Comparison of ENCODE assay signal across 1 cellular context in the genomic region with DNA sequence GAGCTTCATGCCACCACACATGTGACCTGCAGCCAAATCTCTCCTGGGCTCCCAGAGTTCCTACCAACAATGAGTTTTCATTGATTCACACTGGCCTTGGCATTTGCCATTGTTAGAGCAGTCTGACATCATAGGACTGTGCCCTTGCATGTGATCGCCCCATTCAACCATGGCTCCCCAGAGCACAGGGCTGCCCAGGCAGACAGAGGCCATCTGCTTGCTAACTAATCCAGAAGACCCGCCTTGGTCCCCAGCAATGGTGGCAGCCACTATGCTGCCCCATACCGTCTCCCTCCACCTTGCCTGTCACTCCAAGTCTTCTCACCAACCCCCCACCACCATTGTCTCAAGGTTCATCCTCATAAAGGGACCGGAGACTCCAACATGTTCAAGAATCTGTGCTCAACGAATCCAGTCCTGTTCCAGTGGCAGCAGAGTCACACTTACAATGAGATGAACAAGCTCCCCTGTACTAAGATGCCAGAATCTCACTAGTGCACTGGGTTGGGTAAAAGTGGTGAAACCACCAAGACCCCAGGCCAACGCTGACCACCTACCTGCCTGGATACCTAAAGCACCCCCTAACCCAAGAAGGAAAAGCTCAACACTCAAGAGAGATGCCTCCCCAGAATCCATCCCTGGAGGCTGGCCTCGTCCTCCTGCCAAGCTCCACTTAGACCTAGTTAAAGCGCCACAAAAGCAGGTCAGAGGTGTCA.
TF ChIP-seq lines count a peak whose summit lies in the region.

No MANE protein-coding gene starts in this region.

TF ChIP-seq in H1, 55 proteins besides CTCF, POLR2A, EP300 and RAD21 (continued from another document):
- TF ChIP-seq CBX5 (IDR thresholded peaks at IDR 0.05; ENCODE audit: low read depth, low read length) (no peak), RNF2 (IDR thresholded peaks at IDR 0.05; ENCODE audit: borderline replicate concordance, low read depth, low read length, missing control alignments, poor library complexity, severe bottlenecking) (no peak), NRF1 (IDR thresholded peaks at IDR 0.05; ENCODE audit: low read depth, low read length) (no peak), BRCA1 (IDR thresholded peaks at IDR 0.05; ENCODE audit: low read depth, low read length) (no peak), JUND (IDR thresholded peaks at IDR 0.05; ENCODE audit: low read length) (no peak)
- TF ChIP-seq, protein P1, sequence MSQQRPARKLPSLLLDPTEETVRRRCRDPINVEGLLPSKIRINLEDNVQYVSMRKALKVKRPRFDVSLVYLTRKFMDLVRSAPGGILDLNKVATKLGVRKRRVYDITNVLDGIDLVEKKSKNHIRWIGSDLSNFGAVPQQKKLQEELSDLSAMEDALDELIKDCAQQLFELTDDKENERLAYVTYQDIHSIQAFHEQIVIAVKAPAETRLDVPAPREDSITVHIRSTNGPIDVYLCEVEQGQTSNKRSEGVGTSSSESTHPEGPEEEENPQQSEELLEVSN (IDR thresholded peaks at IDR 0.05) = no peak
- TF ChIP-seq, protein P2, sequence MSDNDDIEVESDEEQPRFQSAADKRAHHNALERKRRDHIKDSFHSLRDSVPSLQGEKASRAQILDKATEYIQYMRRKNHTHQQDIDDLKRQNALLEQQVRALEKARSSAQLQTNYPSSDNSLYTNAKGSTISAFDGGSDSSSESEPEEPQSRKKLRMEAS (IDR thresholded peaks at IDR 0.05) = no peak
